17 cellular contexts compared by ENCODE assay signal in the genomic region with DNA sequence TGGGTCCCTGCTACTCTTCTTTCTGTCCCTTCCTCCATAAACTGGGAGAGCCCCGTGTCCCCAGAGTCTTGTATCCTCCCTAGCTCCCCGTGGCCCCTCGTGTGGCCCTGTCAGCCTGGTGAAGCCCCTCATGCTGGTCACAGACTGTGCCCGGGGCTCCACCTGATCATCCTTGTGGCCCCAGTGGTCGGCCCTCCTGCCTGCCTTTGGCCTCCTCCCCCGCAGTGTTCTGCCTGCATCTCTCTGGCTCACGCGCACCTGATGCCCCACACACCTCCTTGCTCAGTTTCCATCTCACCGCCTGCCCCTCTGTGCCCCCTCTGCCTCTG. TPM values are rescaled to one million over a fixed set of nuclear protein-coding genes. Genes with fewer than 3 reads are reported as not detected.
A peak's percentile ranks its signal among the peaks of the same experiment; 100 is the strongest.
DNase-seq lines count a peak whose midpoint lies in the region; ATAC-seq, FAIRE-seq and TF ChIP-seq lines count a peak whose summit lies in the region.
"Had no signal": no experiment of that assay in that cellular context is flagged by ENCODE, and none has a peak within 500 bp of the region (broad histone marks: within the 10 kb centered on the region; RNA-seq: fewer than 3 reads in every experiment).

No MANE protein-coding gene starts in this region.

- FAIRE-seq in HTR-8/SVneo (lab: Jason Lieb, UNC): peak; percentile 16
- FAIRE-seq: A204.1, D721Med, GM12892, GM19239, H54 had no signal

- POLR2A ChIA-PET in WTC11 (lab: Charles Lee): no interaction called here

- peaks cover 11% of the 10 kb centered on the region for H3K9me3 Mint-ChIP-seq in neural crest cell
- no peaks in the 10 kb centered on the region for H3K9me3 Mint-ChIP-seq in stimulated activated effector memory CD8-positive, alpha-beta T cell treated with anti-CD3 and anti-CD28 coated beads, Interleukin-12 subunit alpha, Interleukin-12 subunit beta, amount 100 ng/mL, for 72 hours
- H3K9me3 Mint-ChIP-seq in WTC11: peaks cover 23% of the 10 kb centered on the region
- H3K9me3 Mint-ChIP-seq: CD4-positive, alpha-beta T cell had no signal

- CTCF ChIA-PET in WTC11 (lab: Charles Lee): no interaction called here

- H3K27me3 Mint-ChIP-seq in neural crest cell (ENCODE audit: low read depth) (peaks cover 7% of the 10 kb centered on the region), WTC11 (ENCODE audit: low read depth) (peaks cover 5% of the 10 kb centered on the region; the same call in 1 of the 2 replicates)

- H3K36me3 Mint-ChIP-seq in neural crest cell (ENCODE audit: low read depth): peaks cover 2% of the 10 kb centered on the region
- no peaks in the 10 kb centered on the region for H3K36me3 Mint-ChIP-seq in stimulated activated effector memory CD8-positive, alpha-beta T cell treated with anti-CD3 and anti-CD28 coated beads, Interleukin-12 subunit alpha, Interleukin-12 subunit beta, amount 100 ng/mL, for 72 hours
- H3K36me3 Mint-ChIP-seq in WTC11: no peaks in the 10 kb centered on the region

- H3K4me3 Mint-ChIP-seq in neural crest cell (no peak overlapping the region), WTC11 (no peak overlapping the region)
- H3K4me3 Mint-ChIP-seq in stimulated activated effector memory CD8-positive, alpha-beta T cell treated with anti-CD3 and anti-CD28 coated beads, Interleukin-12 subunit alpha, Interleukin-12 subunit beta, amount 100 ng/mL, for 72 hours: no peak overlapping the region
- H3K4me3 Mint-ChIP-seq: B cell; CD4-positive, alpha-beta T cell had no signal

- H3K27ac Mint-ChIP-seq in neural crest cell (ENCODE audit: unreplicated experiment): peak overlapping the region; percentile 86
- H3K27ac Mint-ChIP-seq in stimulated activated effector memory CD8-positive, alpha-beta T cell treated with anti-CD3 and anti-CD28 coated beads, Interleukin-12 subunit alpha, Interleukin-12 subunit beta, amount 100 ng/mL, for 72 hours: peak overlapping the region; percentile 57
- no peak overlapping the region for H3K27ac Mint-ChIP-seq in WTC11
- H3K27ac Mint-ChIP-seq: B cell; CD4-positive, alpha-beta T cell had no signal

- DNase-seq in D341Med (ENCODE audit: low spot score) (peak; percentile 18), HTR-8/SVneo (ENCODE audit: insufficient read length, low spot score) (no peak), neural crest cell (ENCODE audit: low read depth, low spot score) (no peak), WTC11 (ENCODE audit: low spot score) (no peak)
- DNase-seq in stimulated activated effector memory CD8-positive, alpha-beta T cell treated with anti-CD3 and anti-CD28 coated beads, Interleukin-12 subunit alpha, Interleukin-12 subunit beta, amount 100 ng/mL, for 72 hours (ENCODE audit: low spot score in 2 of 2): no peak
- DNase-seq in stimulated activated naive CD4-positive, alpha-beta T cell treated with Interleukin-2 at 50 U/mL for 16 hours (lab: John Stamatoyannopoulos, UW): no peak
- DNase-seq: C1 segment of cervical spinal cord; CD4-positive, alpha-beta T cell; DND-41; GDM1 had no signal

- TF ChIP-seq CTCF in neural crest cell (conservative IDR thresholded peaks at IDR 0.05): no peak
- no peak for TF ChIP-seq CTCF in WTC11 (IDR thresholded peaks at IDR 0.05)

- H3K4me1 Mint-ChIP-seq in neural crest cell (peaks cover 9% of the 10 kb centered on the region), WTC11 (no peaks in the 10 kb centered on the region)
- no peaks in the 10 kb centered on the region for H3K4me1 Mint-ChIP-seq in stimulated activated effector memory CD8-positive, alpha-beta T cell treated with anti-CD3 and anti-CD28 coated beads, Interleukin-12 subunit alpha, Interleukin-12 subunit beta, amount 100 ng/mL, for 72 hours
- H3K4me1 Mint-ChIP-seq: B cell had no signal

- no peak for ATAC-seq in stimulated activated effector memory CD8-positive, alpha-beta T cell treated with anti-CD3 and anti-CD28 coated beads, Interleukin-12 subunit alpha, Interleukin-12 subunit beta, amount 100 ng/mL, for 72 hours
- ATAC-seq in WTC11: no peak
- no peak for ATAC-seq in GM19467 (IDR thresholded peaks at IDR 0.05; ENCODE audit: unreplicated experiment)

TF ChIP-seq in WTC11, 78 proteins besides CTCF, POLR2A, EP300 and RAD21:
- TF ChIP-seq SMAD3 (CRISPR knock-in tag; IDR thresholded peaks at IDR 0.05; ENCODE audit: borderline replicate concordance) (no peak), RORB (CRISPR knock-in tag; IDR thresholded peaks at IDR 0.05) (no peak), ZNF219 (CRISPR knock-in tag; IDR thresholded peaks at IDR 0.05; ENCODE audit: borderline replicate concordance) (no peak), TP53 (CRISPR knock-in tag; IDR thresholded peaks at IDR 0.05) (no peak), SMAD4 (CRISPR knock-in tag; IDR thresholded peaks at IDR 0.05) (no peak), IRF2 (CRISPR knock-in tag; IDR thresholded peaks at IDR 0.05; ENCODE audit: borderline replicate concordance, low read depth) (no peak), MAX (CRISPR knock-in tag; IDR thresholded peaks at IDR 0.05) (no peak), CREM (CRISPR knock-in tag; IDR thresholded peaks at IDR 0.05) (no peak), AR (CRISPR knock-in tag; IDR thresholded peaks at IDR 0.05) (no peak), MYBL2 (CRISPR knock-in tag; IDR thresholded peaks at IDR 0.05) (no peak), FOXP1 (CRISPR knock-in tag; IDR thresholded peaks at IDR 0.05; ENCODE audit: borderline replicate concordance) (no peak), KAT7 (CRISPR knock-in tag; IDR thresholded peaks at IDR 0.05; ENCODE audit: borderline replicate concordance) (no peak), SOX15 (CRISPR knock-in tag; IDR thresholded peaks at IDR 0.05) (no peak)
- TF ChIP-seq, protein P1, sequence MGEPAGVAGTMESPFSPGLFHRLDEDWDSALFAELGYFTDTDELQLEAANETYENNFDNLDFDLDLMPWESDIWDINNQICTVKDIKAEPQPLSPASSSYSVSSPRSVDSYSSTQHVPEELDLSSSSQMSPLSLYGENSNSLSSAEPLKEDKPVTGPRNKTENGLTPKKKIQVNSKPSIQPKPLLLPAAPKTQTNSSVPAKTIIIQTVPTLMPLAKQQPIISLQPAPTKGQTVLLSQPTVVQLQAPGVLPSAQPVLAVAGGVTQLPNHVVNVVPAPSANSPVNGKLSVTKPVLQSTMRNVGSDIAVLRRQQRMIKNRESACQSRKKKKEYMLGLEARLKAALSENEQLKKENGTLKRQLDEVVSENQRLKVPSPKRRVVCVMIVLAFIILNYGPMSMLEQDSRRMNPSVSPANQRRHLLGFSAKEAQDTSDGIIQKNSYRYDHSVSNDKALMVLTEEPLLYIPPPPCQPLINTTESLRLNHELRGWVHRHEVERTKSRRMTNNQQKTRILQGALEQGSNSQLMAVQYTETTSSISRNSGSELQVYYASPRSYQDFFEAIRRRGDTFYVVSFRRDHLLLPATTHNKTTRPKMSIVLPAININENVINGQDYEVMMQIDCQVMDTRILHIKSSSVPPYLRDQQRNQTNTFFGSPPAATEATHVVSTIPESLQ (CRISPR knock-in tag; IDR thresholded peaks at IDR 0.05): no peak
- TF ChIP-seq, protein P2, sequence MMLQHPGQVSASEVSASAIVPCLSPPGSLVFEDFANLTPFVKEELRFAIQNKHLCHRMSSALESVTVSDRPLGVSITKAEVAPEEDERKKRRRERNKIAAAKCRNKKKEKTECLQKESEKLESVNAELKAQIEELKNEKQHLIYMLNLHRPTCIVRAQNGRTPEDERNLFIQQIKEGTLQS (CRISPR knock-in tag; conservative IDR thresholded peaks at IDR 0.05): no peak
- TF ChIP-seq, protein P3, sequence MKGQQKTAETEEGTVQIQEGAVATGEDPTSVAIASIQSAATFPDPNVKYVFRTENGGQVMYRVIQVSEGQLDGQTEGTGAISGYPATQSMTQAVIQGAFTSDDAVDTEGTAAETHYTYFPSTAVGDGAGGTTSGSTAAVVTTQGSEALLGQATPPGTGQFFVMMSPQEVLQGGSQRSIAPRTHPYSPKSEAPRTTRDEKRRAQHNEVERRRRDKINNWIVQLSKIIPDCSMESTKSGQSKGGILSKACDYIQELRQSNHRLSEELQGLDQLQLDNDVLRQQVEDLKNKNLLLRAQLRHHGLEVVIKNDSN (CRISPR knock-in tag; IDR thresholded peaks at IDR 0.05): no peak

RNA-seq across cellular contexts. Expression of gene CABP2, which starts 1.2 kb away (rescaled TPM):
- total RNA-seq in neural crest cell (not detected in 2 replicates), WTC11 (2021) (not detected in 3 replicates)
- total RNA-seq: B cell; CD4-positive, alpha-beta T cell had no signal

RNA-seq across cellular contexts. Expression of gene CDK2AP2, which starts 16.5 kb away (rescaled TPM):
- total RNA-seq in neural crest cell (32.0 and 32.8 TPM in 2 replicates), WTC11 (2021) (47.6 to 53.1 TPM (median 52.5 TPM) in 3 replicates)

RNA-seq across cellular contexts. Expression of gene PITPNM1, which starts 19.3 kb away (rescaled TPM):
- total RNA-seq in neural crest cell (81.5 and 109 TPM in 2 replicates), WTC11 (2021) (51.3 to 55.4 TPM (median 51.8 TPM) in 3 replicates)

RNA-seq across cellular contexts. Expression of gene AIP, which starts 41.6 kb away (rescaled TPM):
- total RNA-seq in neural crest cell (48.7 and 50.1 TPM in 2 replicates), WTC11 (2021) (32.8 to 42.1 TPM (median 40.0 TPM) in 3 replicates)

RNA-seq across cellular contexts. Expression of gene TMEM134, which starts 55.4 kb away (rescaled TPM):
- 37.3 and 40.8 TPM in 2 replicates for total RNA-seq in neural crest cell
- total RNA-seq in WTC11 (2021): 55.6 to 61.1 TPM (median 59.6 TPM) in 3 replicates
